1 cellular context compared by ENCODE assay signal in genomic region chr22:44037519-44038370, GRCh38.
TF ChIP-seq lines count a peak whose summit lies in the region.

No MANE protein-coding gene starts in this region.

TF ChIP-seq in SK-N-SH, 30 proteins besides CTCF, POLR2A, EP300 and RAD21 (continued from another document):
- peak; percentile 43; the same call in 1 of the 2 replicates for TF ChIP-seq RCOR1 (IDR thresholded peaks at IDR 0.05; ENCODE audit: low read length)
- TF ChIP-seq GABPA (IDR thresholded peaks at IDR 0.05; ENCODE audit: low read depth), result no peak
- TF ChIP-seq MAX (IDR thresholded peaks at IDR 0.05; ENCODE audit: low read depth), result no peak; the same call in 1 of the 2 replicates
- no peak for TF ChIP-seq RFX5 (IDR thresholded peaks at IDR 0.05; ENCODE audit: low read length)
- TF ChIP-seq POLR2AphosphoS5 (IDR thresholded peaks at IDR 0.05; ENCODE audit: low read depth, low read length), result peak; percentile 38; the same call in 1 of the 2 replicates
- TF ChIP-seq USF2 (IDR thresholded peaks at IDR 0.05; ENCODE audit: borderline replicate concordance, low read depth, low read length), result no peak
- TF ChIP-seq TCF12 (IDR thresholded peaks at IDR 0.05), result peak; percentile 83
- no peak for TF ChIP-seq ELF1 (IDR thresholded peaks at IDR 0.05)
- TF ChIP-seq EZH2phosphoT487 (IDR thresholded peaks at IDR 0.05; ENCODE audit: borderline replicate concordance, low read depth), result no peak
- TF ChIP-seq IRF3 (IDR thresholded peaks at IDR 0.05; ENCODE audit: low read depth, low read length), result no peak
- no peak for TF ChIP-seq TAF1 (IDR thresholded peaks at IDR 0.05; ENCODE audit: borderline replicate concordance, low read depth, low read length)
- TF ChIP-seq ZBTB33 (IDR thresholded peaks at IDR 0.05; ENCODE audit: borderline replicate concordance, low read depth), result peak; percentile 38; the same call in 1 of the 2 replicates
- TF ChIP-seq RXRA (IDR thresholded peaks at IDR 0.05; ENCODE audit: borderline replicate concordance, low read depth), result peak; percentile 69; the same call in 1 of the 2 replicates
- TF ChIP-seq MXI1 (IDR thresholded peaks at IDR 0.05; ENCODE audit: low read depth, low read length), result no peak
- peak; percentile 75 for TF ChIP-seq NFIC (IDR thresholded peaks at IDR 0.05; ENCODE audit: borderline replicate concordance)
- TF ChIP-seq FOSL2 (IDR thresholded peaks at IDR 0.05; ENCODE audit: borderline replicate concordance, low read depth), result peak; percentile 99
- peak; percentile 63; the same call in 1 of the 2 replicates for TF ChIP-seq SIN3A (IDR thresholded peaks at IDR 0.05; ENCODE audit: borderline replicate concordance, low read depth, low read length)
